Comparison of ENCODE assay signal across 15 cellular contexts in the genomic region with DNA sequence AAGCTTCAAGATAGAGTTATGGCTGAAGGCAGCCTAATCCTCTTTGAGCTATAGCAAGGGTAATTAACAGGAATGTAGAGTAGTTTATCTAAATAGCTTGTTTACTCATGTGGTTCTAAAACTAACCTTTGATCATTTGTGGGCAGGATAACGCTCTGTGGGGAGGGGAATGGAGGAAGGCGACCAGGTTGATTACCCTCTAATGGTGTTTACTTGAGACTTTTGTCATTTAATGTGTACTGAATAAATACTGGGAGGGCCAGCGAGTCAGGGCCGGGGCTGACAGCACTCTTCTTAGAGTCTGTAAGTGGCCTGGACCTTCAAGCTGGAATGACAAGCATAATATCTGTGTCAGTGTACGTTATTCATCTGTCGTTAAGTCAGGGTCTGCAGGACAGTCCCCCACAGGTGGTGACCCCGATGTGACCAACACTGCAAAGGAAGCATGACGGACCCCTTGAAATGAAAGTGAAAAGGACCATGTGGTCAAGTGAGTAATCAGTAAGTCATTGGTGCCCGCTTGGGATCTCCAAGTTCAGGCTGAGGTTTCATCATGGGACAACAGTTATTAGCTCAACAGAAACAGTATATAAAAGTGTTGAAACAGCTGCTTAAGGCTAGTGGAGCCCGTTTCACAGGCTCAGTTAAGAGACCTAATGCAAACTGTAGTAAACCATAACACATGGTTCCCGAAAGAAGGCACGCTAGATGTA.
DNase-seq lines count a peak whose midpoint lies in the region; ATAC-seq and FAIRE-seq lines count a peak whose summit lies in the region.
"Had no signal": no experiment of that assay in that cellular context is flagged by ENCODE, and none has a peak within 500 bp of the region (broad histone marks: within the 10 kb centered on the region; RNA-seq: fewer than 3 reads in every experiment).

No MANE protein-coding gene starts in this region.

- DNase-seq in NCI-H146 (lab: John Stamatoyannopoulos, UW): peak; percentile 1
- DNase-seq in NCI-H146 treated with DMSO at 0.1 percent for 48 hours (lab: John Stamatoyannopoulos, UW; ENCODE audit: unreplicated experiment): no peak
- DNase-seq in SW480 (ENCODE audit: low spot score): peak; percentile 74
- DNase-seq in glomerular visceral epithelial cell (ENCODE audit: extremely low spot score): peak; percentile 35
- DNase-seq in small intestine: peak; percentile 85
- no peak for DNase-seq in SIG-M5 treated with dmso at 0.1 percent for 504 hours (lab: John Stamatoyannopoulos, UW; ENCODE audit: unreplicated experiment)
- DNase-seq in dedifferentiated amniotic fluid mesenchymal stem cell (ENCODE audit: extremely low spot score): no peak
- DNase-seq: activated naive CD4-positive, alpha-beta T cell treated with anti-CD3 and anti-CD28 coated beads, Interleukin-2, amount 10 ng/mL, durations not matched to agents 7 days and 5 days; DMS 273 treated with DMSO at 0.1 percent for 48 hours; NCI-H1694 treated with DMSO at 0.1 percent for 48 hours; retina; testis had no signal

- no peaks in the 10 kb centered on the region for H3K9me3 ChIP-seq in small intestine (ENCODE audit: control insufficient read depth, low read depth)
- H3K9me3 ChIP-seq: testis had no signal

- FAIRE-seq in small intestine (lab: Jason Lieb, UNC): no peak
- FAIRE-seq: A204.1 had no signal

- H3K27me3 ChIP-seq in small intestine (ENCODE audit: control insufficient read depth in 2 of 2, insufficient read depth in 2 of 2, low read length in 2 of 2): no peaks in the 10 kb centered on the region
- H3K27me3 ChIP-seq: testis had no signal

- 54 to 67% (median 55%) methylated on average over 12 of the region's 12 CpGs for WGBS in small intestine, 3 donors

- no peak overlapping the region for H3K4me3 ChIP-seq in small intestine (ENCODE audit: low read depth in 1 of 2, low read length in 2 of 2)
- H3K4me3 ChIP-seq: PC-9, testis had no signal

- no peaks in the 10 kb centered on the region for H3K36me3 ChIP-seq in small intestine (ENCODE audit: control insufficient read depth in 2 of 2, insufficient read depth in 2 of 2, low read length in 2 of 2)

- peaks cover 3 to 11% of the 10 kb centered on the region in 2 donors for H3K4me1 ChIP-seq in small intestine (ENCODE audit: control insufficient read depth in 2 of 2, insufficient read depth in 1 of 2, low read depth in 1 of 2, low read length in 1 of 2)
- H3K4me1 ChIP-seq: testis had no signal

- no peak overlapping the region for H3K27ac ChIP-seq in small intestine (ENCODE audit: low read depth in 1 of 2, low read length in 1 of 2)
- H3K27ac ChIP-seq: PC-9, testis had no signal

- ATAC-seq in HG02884 (IDR thresholded peaks at IDR 0.05; ENCODE audit: unreplicated experiment): no peak

Comparison
In these comparisons a context has a peak if more than half of its experiments do, and no peak if none do; other contexts are left out.
1. DNase-seq: peak in NCI-H146 (single experiment), SW480 (single experiment), glomerular visceral epithelial cell (single experiment) and small intestine (single experiment); none in NCI-H146 treated with DMSO at 0.1 percent for 48 hours (single experiment), SIG-M5 treated with dmso at 0.1 percent for 504 hours (single experiment) and dedifferentiated amniotic fluid mesenchymal stem cell (single experiment).